Comparison of ENCODE assay signal across 7 cellular contexts in the genomic region with DNA sequence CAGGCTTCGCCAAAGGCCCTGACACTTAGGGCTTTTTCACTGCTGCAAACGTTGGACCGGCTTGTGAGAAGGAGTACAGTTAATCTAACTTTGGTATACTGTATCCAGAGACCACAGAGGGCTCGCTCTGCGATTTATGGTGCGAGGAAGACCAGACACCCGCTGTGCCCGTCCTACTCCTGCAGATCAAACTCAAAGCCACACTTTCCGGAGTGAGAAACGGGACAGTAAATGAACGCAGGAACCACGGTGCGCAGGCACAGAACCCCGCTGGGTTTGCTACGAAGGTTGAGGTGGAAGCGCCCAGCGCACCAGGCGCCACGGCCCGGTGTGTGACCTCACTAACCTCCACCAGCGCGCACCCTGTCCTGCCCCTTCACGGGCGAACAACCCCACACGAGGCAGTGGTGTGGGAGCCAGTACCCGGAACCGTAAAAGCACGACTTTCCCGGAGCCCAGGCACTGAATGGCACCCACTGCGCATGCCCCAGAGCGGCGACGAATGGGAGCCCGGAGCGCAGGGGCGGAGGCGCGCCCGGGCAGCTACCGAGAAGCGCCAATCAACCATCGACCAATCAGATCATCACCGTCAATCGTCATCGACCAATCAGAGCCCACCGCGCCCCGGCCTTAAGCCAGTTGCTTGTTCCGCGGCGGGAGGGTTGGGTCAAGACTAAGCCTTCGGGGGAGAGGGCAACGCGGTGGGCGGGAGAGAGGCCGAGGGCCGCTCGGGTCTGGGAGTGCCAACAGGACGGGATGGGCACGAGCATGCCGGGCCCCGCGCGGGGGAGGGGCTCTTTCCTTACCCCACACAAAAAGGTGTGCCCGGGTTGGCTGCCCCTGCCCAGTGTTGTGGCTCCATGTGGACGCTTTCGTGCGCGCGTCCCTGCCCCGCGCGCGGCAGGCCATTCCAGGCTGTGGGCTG. TPM values are rescaled to one million over a fixed set of nuclear protein-coding genes. Genes with fewer than 3 reads are reported as not detected.
DNase-seq lines count a peak whose midpoint lies in the region; ATAC-seq, FAIRE-seq and TF ChIP-seq lines count a peak whose summit lies in the region.

No MANE protein-coding gene starts in this region.

- peak; percentile 88 for ATAC-seq in HG02973 (IDR thresholded peaks at IDR 0.05; ENCODE audit: unreplicated experiment)

- peak overlapping the region; percentile 60 for H3K4me3 ChIP-seq in astrocyte of the cerebellum (ENCODE audit: low read depth, low read length)

- DNase-seq in GM18507 (ENCODE audit: extremely low spot score, insufficient read length, low read depth), result peak; percentile 86
- DNase-seq in NCI-H1930 (lab: John Stamatoyannopoulos, UW), result peak; percentile 85 to 88
- peak; percentile 82 for DNase-seq in T-helper 22 cell (ENCODE audit: low read depth)
- DNase-seq in astrocyte of the cerebellum (ENCODE audit: low read depth), result peak; percentile 74
- DNase-seq in hippocampal formation (lab: John Stamatoyannopoulos, UW), result peak; percentile 71 to 85
- peak; percentile 83 for DNase-seq in renal cortical epithelial cell (ENCODE audit: low read depth)

- peak; percentile 93 for FAIRE-seq in GM18507 (lab: Jason Lieb, UNC)

- no peak for TF ChIP-seq CTCF in astrocyte of the cerebellum (IDR thresholded peaks at IDR 0.05; ENCODE audit: low read depth, low read length, missing control alignments)

- in situ Hi-C loops in astrocyte of the cerebellum (cut with HindIII; ENCODE audit: low sequenced_read_pairs), result no loop called here

RNA-seq across cellular contexts. Expression of gene WDR45, which starts 21.3 kb away (rescaled TPM):
- total RNA-seq in renal cortical epithelial cell, result 39.8 and 62.7 TPM in 2 replicates

RNA-seq across cellular contexts. Expression of gene GPKOW, which starts 22.6 kb away (rescaled TPM):
- 21.5 and 26.2 TPM in 2 replicates for total RNA-seq in renal cortical epithelial cell

RNA-seq across cellular contexts. Expression of gene PRAF2, which starts 27.2 kb away (rescaled TPM):
- total RNA-seq in renal cortical epithelial cell, result 4.3 and 9.4 TPM in 2 replicates

RNA-seq across cellular contexts. Expression of gene CCDC120, which starts 42.2 kb away (rescaled TPM):
- 1.9 and 5.5 TPM in 2 replicates for total RNA-seq in renal cortical epithelial cell

RNA-seq across cellular contexts. Expression of gene TFE3, which starts 57.8 kb away (rescaled TPM):
- total RNA-seq in renal cortical epithelial cell, result 30.6 and 72.0 TPM in 2 replicates

Comparison
In these comparisons a context has a peak if more than half of its experiments do, and no peak if none do; other contexts are left out.
1. Peak in every context shown above with its lines: DNase-seq, ATAC-seq and H3K4me3 ChIP-seq.